Comparison of ENCODE assay signal across 8 cellular contexts in the genomic region with DNA sequence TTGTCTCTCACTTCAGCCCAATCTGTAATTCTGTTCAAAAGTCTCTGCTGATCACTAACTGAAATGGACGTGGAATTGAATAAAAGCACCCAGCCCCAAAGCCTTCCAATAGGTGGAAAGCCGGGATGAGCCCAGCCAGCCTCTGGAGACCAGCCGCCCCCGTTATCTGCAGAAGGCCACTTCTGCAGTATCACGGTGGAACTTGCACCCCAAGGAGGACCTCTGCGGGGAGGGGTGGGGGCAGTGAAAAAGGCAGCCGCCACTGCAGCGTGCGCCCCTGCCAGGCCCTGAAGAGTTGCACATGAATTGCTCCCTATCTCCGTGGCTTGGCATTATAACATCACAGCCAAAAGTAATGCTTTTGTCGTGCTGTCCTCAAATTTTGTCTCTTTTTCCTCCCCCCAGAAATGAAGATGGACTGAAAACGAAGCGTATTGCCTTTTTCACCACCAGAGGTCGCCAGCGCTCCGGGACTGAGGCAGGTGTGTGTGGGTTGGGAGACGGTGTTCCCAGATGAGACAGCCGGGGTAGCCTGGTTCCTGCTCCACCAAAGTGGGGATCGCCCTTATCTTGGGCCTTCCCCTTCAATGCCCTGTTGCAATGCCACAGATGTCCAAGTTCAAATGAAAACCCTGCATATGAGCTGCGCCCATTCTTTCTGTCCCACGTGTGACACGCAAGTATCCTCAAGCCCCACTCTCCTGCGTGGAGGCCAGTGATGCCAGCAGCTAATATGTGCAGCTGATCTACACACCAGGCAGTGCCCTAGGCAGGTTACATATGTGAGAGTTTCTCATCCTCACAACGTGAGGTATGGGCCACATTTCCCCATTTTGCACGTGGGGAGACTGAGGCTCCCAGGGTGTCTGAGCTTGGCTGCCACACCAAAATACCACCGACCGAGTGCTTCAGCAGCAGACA.
A peak's percentile ranks its signal among the peaks of the same experiment; 100 is the strongest.
DNase-seq lines count a peak whose midpoint lies in the region; ATAC-seq and TF ChIP-seq lines count a peak whose summit lies in the region.

No MANE protein-coding gene starts in this region.

- peaks cover 43% of the 10 kb centered on the region for H3K4me1 ChIP-seq in SJSA1 (replicated peaks)
- H3K4me1 ChIP-seq in upper lobe of right lung, result peaks cover 16% of the 10 kb centered on the region

- H3K4me3 ChIP-seq in SJSA1 (no peak overlapping the region), upper lobe of right lung (no peak overlapping the region)

- CTCF ChIA-PET in activated naive CD4-positive, alpha-beta T cell treated with anti-CD3 and anti-CD28 coated beads for 36 hours (lab: Charles Lee), result interaction anchor here (0.6 to 2.5 kb wide), 26 partner anchors 7 to 487 kb away, joined by 3 to 58 read pairs (median 3); a partner anchor contains a TSS

- no peaks in the 10 kb centered on the region for H3K4me1 Mint-ChIP-seq in activated naive CD4-positive, alpha-beta T cell treated with anti-CD3 and anti-CD28 coated beads for 36 hours (ENCODE audit: low read depth)
- peaks cover 22% of the 10 kb centered on the region for H3K4me1 Mint-ChIP-seq in glutamatergic neuron (ENCODE audit: low read depth, unreplicated experiment)

- no peak overlapping the region for H3K27ac Mint-ChIP-seq in activated naive CD4-positive, alpha-beta T cell treated with anti-CD3 and anti-CD28 coated beads for 36 hours
- H3K27ac Mint-ChIP-seq in glutamatergic neuron (ENCODE audit: unreplicated experiment), result peak overlapping the region; percentile 4

- H3K27me3 ChIP-seq in SJSA1 (replicated peaks) (no peaks in the 10 kb centered on the region), upper lobe of right lung (no peaks in the 10 kb centered on the region)

- H3K9me3 ChIP-seq in SJSA1 (replicated peaks), result no peaks in the 10 kb centered on the region
- H3K9me3 ChIP-seq in upper lobe of right lung, result no peaks in the 10 kb centered on the region

- H3K4me3 Mint-ChIP-seq in activated naive CD4-positive, alpha-beta T cell treated with anti-CD3 and anti-CD28 coated beads for 36 hours, result no peak overlapping the region
- H3K4me3 Mint-ChIP-seq in glutamatergic neuron (ENCODE audit: unreplicated experiment), result no peak overlapping the region

- ATAC-seq in upper lobe of right lung (peak; percentile 84), GM18861 (IDR thresholded peaks at IDR 0.05; ENCODE audit: unreplicated experiment) (no peak)

- intact Hi-C loops in activated naive CD4-positive, alpha-beta T cell treated with anti-CD3 and anti-CD28 coated beads for 36 hours (cut with micrococcal nuclease), result loop anchor here (1.0 to 5.0 kb wide), 4 partner anchors 74 to 637 kb away; a partner anchor contains a TSS
- intact Hi-C loops in upper lobe of right lung (cut with DNase I), result no loop called here

- no peaks in the 10 kb centered on the region for H3K36me3 Mint-ChIP-seq in activated naive CD4-positive, alpha-beta T cell treated with anti-CD3 and anti-CD28 coated beads for 36 hours (ENCODE audit: low read depth)
- H3K36me3 Mint-ChIP-seq in glutamatergic neuron (ENCODE audit: unreplicated experiment), result no peaks in the 10 kb centered on the region

- H3K9me3 Mint-ChIP-seq in activated naive CD4-positive, alpha-beta T cell treated with anti-CD3 and anti-CD28 coated beads for 36 hours, result no peaks in the 10 kb centered on the region
- H3K9me3 Mint-ChIP-seq in glutamatergic neuron (ENCODE audit: unreplicated experiment), result peaks cover 10% of the 10 kb centered on the region

- H3K27ac ChIP-seq in SJSA1, result no peak overlapping the region
- H3K27ac ChIP-seq in upper lobe of right lung, result no peak overlapping the region

- in situ Hi-C loops in G401 (cut with HindIII; ENCODE audit: low sequenced_read_pairs), result no loop called here

- TF ChIP-seq CTCF in glutamatergic neuron (IDR thresholded peaks at IDR 0.05; ENCODE audit: partially characterized antibody, unreplicated experiment) (peak; percentile 90), upper lobe of right lung (IDR thresholded peaks at IDR 0.05) (peak; percentile 85)

- DNase-seq in G401 (ENCODE audit: low spot score) (peak; percentile 75), HS-27A (ENCODE audit: low read depth) (peak; percentile 51), SJSA1 (ENCODE audit: low read depth in 1 of 2, low spot score in 2 of 2) (peak; percentile 65 to 83), glutamatergic neuron (peak; percentile 83), pons (ENCODE audit: low spot score) (peak; percentile 61), upper lobe of right lung (peak; percentile 80)
- DNase-seq in activated naive CD4-positive, alpha-beta T cell treated with anti-CD3 and anti-CD28 coated beads for 36 hours, result peak; percentile 81

- H3K36me3 ChIP-seq in SJSA1 (peaks cover 17% of the 10 kb centered on the region), upper lobe of right lung (peaks cover 14% of the 10 kb centered on the region)

- no peaks in the 10 kb centered on the region for H3K27me3 Mint-ChIP-seq in activated naive CD4-positive, alpha-beta T cell treated with anti-CD3 and anti-CD28 coated beads for 36 hours (ENCODE audit: low read depth)
- peaks cover 2% of the 10 kb centered on the region for H3K27me3 Mint-ChIP-seq in glutamatergic neuron (ENCODE audit: unreplicated experiment)
